25 cellular contexts compared by ENCODE assay signal in genomic region chr15:33100314-33100713, GRCh38.
"Had no signal": no experiment of that assay in that cellular context is flagged by ENCODE, and none has a peak within 500 bp of the region (broad histone marks: within the 10 kb centered on the region; RNA-seq: fewer than 3 reads in every experiment).

No MANE protein-coding gene starts in this region.

- H3K27me3 Mint-ChIP-seq: stimulated activated naive CD8-positive, alpha-beta T cell treated with anti-CD3 and anti-CD28 coated beads, Interleukin-15, amount 100 ng/mL, for 72 hours had no signal

- H3K4me1 ChIP-seq: vagina had no signal

- ATAC-seq: esophagus mucosa; left cardiac atrium; left ventricle myocardium superior; mucosa of descending colon; right cardiac atrium; stimulated activated naive CD8-positive, alpha-beta T cell treated with anti-CD3 and anti-CD28 coated beads, Interleukin-15, amount 100 ng/mL, for 72 hours had no signal

- H3K27me3 ChIP-seq: vagina had no signal

- FAIRE-seq: keratinocyte had no signal

- H3K36me3 ChIP-seq: vagina had no signal

- DNase-seq: activated CD4-positive, alpha-beta T cell treated with anti-CD3 and anti-CD28 coated beads for 4 hours; activated CD4-positive, alpha-beta T cell treated with anti-CD3 and anti-CD28 coated beads, Interleukin-2, amount 50 U/mL, for 4 hours; activated gamma-delta T cell treated with Interleukin-2 at 50 U/mL for 16 hours; activated naive CD4-positive, alpha-beta T cell treated with anti-CD3 and anti-CD28 coated beads, Interleukin-2, amount 50 U/mL, for 16 hours; amniotic stem cell; central memory CD4-positive, alpha-beta T cell; endodermal cell; head of caudate nucleus; hippocampal formation; left cardiac atrium; left ventricle myocardium superior; mucosa of descending colon; posterior cingulate gyrus; right cardiac atrium; stimulated activated CD4-positive, alpha-beta T cell treated with anti-CD3 and anti-CD28 coated beads, Interleukin-12 subunit alpha, Interleukin-12 subunit beta, amount 100 ng/mL, for 4 hours; stimulated activated CD4-positive, alpha-beta T cell treated with anti-CD3 and anti-CD28 coated beads, Interleukin-4, amount 100 ng/mL, for 1 hour; stimulated activated naive CD8-positive, alpha-beta T cell treated with anti-CD3 and anti-CD28 coated beads, Interleukin-15, amount 100 ng/mL, for 72 hours; substantia nigra had no signal

- H3K4me3 Mint-ChIP-seq: activated T-helper 1 cell treated with anti-CD3 and anti-CD28 coated beads, Interleukin-12 subunit alpha, Interleukin-12 subunit beta, Interleukin-2, Interleukin-4 antibody, amounts not matched to agents 30 ng/mL and 10 ng/mL and 1 ng/mL, durations not matched to agents 14 hours and 24 hours and 36 hours; endodermal cell; nephron; stimulated activated naive CD8-positive, alpha-beta T cell treated with anti-CD3 and anti-CD28 coated beads, Interleukin-15, amount 100 ng/mL, for 72 hours; type B pancreatic cell had no signal

- H3K27ac Mint-ChIP-seq: activated T-helper 1 cell treated with anti-CD3 and anti-CD28 coated beads, Interleukin-12 subunit alpha, Interleukin-12 subunit beta, Interleukin-2, Interleukin-4 antibody, amounts not matched to agents 30 ng/mL and 10 ng/mL and 1 ng/mL, durations not matched to agents 14 hours and 24 hours and 36 hours; endodermal cell; stimulated activated naive CD8-positive, alpha-beta T cell treated with anti-CD3 and anti-CD28 coated beads, Interleukin-15, amount 100 ng/mL, for 72 hours; type B pancreatic cell had no signal

- H3K9me3 Mint-ChIP-seq: activated T-helper 1 cell treated with anti-CD3 and anti-CD28 coated beads, Interleukin-12 subunit alpha, Interleukin-12 subunit beta, Interleukin-2, Interleukin-4 antibody, amounts not matched to agents 30 ng/mL and 10 ng/mL and 1 ng/mL, durations not matched to agents 14 hours and 24 hours and 36 hours; endodermal cell; nephron; type B pancreatic cell had no signal

- H3K4me1 Mint-ChIP-seq: endodermal cell had no signal

- H3K4me3 ChIP-seq: mucosa of descending colon, vagina had no signal

- H3K9me3 ChIP-seq: mucosa of descending colon, vagina had no signal

- H3K27ac ChIP-seq: vagina, VCaP had no signal
